1 cellular context compared by ENCODE assay signal in genomic region chr12:93134893-93135285, GRCh38.
TF ChIP-seq lines count a peak whose summit lies in the region.

No MANE protein-coding gene starts in this region.

TF ChIP-seq in HepG2, 621 proteins besides CTCF, POLR2A, EP300 and RAD21 (continued from another document and continues in another):
- no peak for TF ChIP-seq GABPA (IDR thresholded peaks at IDR 0.05; ENCODE audit: low read depth, low read length)
- no peak for TF ChIP-seq GABPA (CRISPR knock-in tag; IDR thresholded peaks at IDR 0.05; ENCODE audit: low read depth)
- no peak for TF ChIP-seq ZNF615 (CRISPR knock-in tag; IDR thresholded peaks at IDR 0.05; ENCODE audit: borderline replicate concordance)
- TF ChIP-seq SRSF4 (IDR thresholded peaks at IDR 0.05; ENCODE audit: low read depth, low read length, poor library complexity, severe bottlenecking), result no peak
- no peak for TF ChIP-seq ZNF232 (CRISPR knock-in tag; IDR thresholded peaks at IDR 0.05; ENCODE audit: borderline replicate concordance)
- no peak for TF ChIP-seq ZNF792 (CRISPR knock-in tag; IDR thresholded peaks at IDR 0.05)
- no peak for TF ChIP-seq ZNF678 (CRISPR knock-in tag; IDR thresholded peaks at IDR 0.05)
- TF ChIP-seq RBFOX2 (IDR thresholded peaks at IDR 0.05; ENCODE audit: low read depth, low read length), result 0 out of 2 replicates have a peak, but pooled peaks have one; percentile 41
- no peak for TF ChIP-seq ZNF282 (IDR thresholded peaks at IDR 0.05; ENCODE audit: partially characterized antibody)
- TF ChIP-seq MTA3 (CRISPR knock-in tag; IDR thresholded peaks at IDR 0.05), result no peak
- TF ChIP-seq ZNF674 (CRISPR knock-in tag; IDR thresholded peaks at IDR 0.05; ENCODE audit: low read depth), result no peak
- no peak for TF ChIP-seq TP53 (CRISPR knock-in tag; conservative IDR thresholded peaks at IDR 0.05)
- TF ChIP-seq, protein P1, sequence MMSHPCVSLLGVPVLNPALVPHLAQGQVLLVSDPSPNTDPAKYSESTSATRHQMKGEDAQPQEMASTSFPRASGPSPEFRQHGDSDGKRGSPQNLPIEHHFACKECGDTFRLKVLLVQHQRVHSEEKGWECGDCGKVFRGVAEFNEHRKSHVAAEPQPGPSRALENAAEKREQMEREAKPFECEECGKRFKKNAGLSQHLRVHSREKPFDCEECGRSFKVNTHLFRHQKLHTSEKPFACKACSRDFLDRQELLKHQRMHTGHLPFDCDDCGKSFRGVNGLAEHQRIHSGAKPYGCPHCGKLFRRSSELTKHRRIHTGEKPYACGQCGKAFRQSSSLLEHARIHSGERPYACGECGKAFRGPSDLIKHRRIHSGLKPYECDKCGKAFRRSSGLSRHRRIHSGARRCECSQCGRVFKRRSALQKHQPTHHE (CRISPR knock-in tag; IDR thresholded peaks at IDR 0.05; ENCODE audit: borderline replicate concordance), result peak; percentile 54; the same call in 1 of the 2 replicates
- 0 out of 2 replicates have a peak, but pooled peaks have one; percentile 38 for TF ChIP-seq ZNF337 (CRISPR knock-in tag; IDR thresholded peaks at IDR 0.05; ENCODE audit: borderline replicate concordance, low read depth)
- TF ChIP-seq AKAP8 (CRISPR knock-in tag; IDR thresholded peaks at IDR 0.05), result no peak
- no peak for TF ChIP-seq ZNF776 (CRISPR knock-in tag; IDR thresholded peaks at IDR 0.05)
- no peak for TF ChIP-seq ZNF3 (CRISPR knock-in tag; IDR thresholded peaks at IDR 0.05)
- no peak for TF ChIP-seq POLR2G (IDR thresholded peaks at IDR 0.05; ENCODE audit: low read depth, low read length)
- TF ChIP-seq SYNCRIP (IDR thresholded peaks at IDR 0.05; ENCODE audit: insufficient read depth, low read depth, low read length), result no peak
- no peak for TF ChIP-seq CEBPZ (IDR thresholded peaks at IDR 0.05; ENCODE audit: low read length)
- no peak; the same call in 1 of the 2 replicates for TF ChIP-seq ERF (CRISPR knock-in tag; IDR thresholded peaks at IDR 0.05)
- TF ChIP-seq, protein P2, sequence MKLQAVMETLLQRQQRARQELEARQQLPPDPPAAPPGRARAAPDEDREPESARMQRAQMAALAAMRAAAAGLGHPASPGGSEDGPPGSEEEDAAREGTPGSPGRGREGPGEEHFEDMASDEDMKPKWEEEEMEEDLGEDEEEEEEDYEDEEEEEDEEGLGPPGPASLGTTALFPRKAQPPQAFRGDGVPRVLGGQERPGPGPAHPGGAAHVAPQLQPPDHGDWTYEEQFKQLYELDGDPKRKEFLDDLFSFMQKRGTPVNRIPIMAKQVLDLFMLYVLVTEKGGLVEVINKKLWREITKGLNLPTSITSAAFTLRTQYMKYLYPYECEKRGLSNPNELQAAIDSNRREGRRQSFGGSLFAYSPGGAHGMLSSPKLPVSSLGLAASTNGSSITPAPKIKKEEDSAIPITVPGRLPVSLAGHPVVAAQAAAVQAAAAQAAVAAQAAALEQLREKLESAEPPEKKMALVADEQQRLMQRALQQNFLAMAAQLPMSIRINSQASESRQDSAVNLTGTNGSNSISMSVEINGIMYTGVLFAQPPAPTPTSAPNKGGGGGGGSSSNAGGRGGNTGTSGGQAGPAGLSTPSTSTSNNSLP (IDR thresholded peaks at IDR 0.05; ENCODE audit: low read depth, low read length), result no peak
- TF ChIP-seq, protein P3, sequence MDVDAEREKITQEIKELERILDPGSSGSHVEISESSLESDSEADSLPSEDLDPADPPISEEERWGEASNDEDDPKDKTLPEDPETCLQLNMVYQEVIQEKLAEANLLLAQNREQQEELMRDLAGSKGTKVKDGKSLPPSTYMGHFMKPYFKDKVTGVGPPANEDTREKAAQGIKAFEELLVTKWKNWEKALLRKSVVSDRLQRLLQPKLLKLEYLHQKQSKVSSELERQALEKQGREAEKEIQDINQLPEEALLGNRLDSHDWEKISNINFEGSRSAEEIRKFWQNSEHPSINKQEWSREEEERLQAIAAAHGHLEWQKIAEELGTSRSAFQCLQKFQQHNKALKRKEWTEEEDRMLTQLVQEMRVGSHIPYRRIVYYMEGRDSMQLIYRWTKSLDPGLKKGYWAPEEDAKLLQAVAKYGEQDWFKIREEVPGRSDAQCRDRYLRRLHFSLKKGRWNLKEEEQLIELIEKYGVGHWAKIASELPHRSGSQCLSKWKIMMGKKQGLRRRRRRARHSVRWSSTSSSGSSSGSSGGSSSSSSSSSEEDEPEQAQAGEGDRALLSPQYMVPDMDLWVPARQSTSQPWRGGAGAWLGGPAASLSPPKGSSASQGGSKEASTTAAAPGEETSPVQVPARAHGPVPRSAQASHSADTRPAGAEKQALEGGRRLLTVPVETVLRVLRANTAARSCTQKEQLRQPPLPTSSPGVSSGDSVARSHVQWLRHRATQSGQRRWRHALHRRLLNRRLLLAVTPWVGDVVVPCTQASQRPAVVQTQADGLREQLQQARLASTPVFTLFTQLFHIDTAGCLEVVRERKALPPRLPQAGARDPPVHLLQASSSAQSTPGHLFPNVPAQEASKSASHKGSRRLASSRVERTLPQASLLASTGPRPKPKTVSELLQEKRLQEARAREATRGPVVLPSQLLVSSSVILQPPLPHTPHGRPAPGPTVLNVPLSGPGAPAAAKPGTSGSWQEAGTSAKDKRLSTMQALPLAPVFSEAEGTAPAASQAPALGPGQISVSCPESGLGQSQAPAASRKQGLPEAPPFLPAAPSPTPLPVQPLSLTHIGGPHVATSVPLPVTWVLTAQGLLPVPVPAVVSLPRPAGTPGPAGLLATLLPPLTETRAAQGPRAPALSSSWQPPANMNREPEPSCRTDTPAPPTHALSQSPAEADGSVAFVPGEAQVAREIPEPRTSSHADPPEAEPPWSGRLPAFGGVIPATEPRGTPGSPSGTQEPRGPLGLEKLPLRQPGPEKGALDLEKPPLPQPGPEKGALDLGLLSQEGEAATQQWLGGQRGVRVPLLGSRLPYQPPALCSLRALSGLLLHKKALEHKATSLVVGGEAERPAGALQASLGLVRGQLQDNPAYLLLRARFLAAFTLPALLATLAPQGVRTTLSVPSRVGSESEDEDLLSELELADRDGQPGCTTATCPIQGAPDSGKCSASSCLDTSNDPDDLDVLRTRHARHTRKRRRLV (CRISPR knock-in tag; IDR thresholded peaks at IDR 0.05), result no peak
- TF ChIP-seq ZNF329 (CRISPR knock-in tag; IDR thresholded peaks at IDR 0.05; ENCODE audit: low read depth), result no peak
- no peak for TF ChIP-seq RNF2 (conservative IDR thresholded peaks at IDR 0.05; ENCODE audit: low read depth)
- TF ChIP-seq ZFP36L2 (CRISPR knock-in tag; IDR thresholded peaks at IDR 0.05), result no peak
- TF ChIP-seq PAX8 (CRISPR knock-in tag; IDR thresholded peaks at IDR 0.05; ENCODE audit: borderline replicate concordance), result no peak
- TF ChIP-seq RXRA (CRISPR knock-in tag; IDR thresholded peaks at IDR 0.05), result peak; percentile 17; the same call in 1 of the 2 replicates
- no peak for TF ChIP-seq DZIP1 (CRISPR knock-in tag; IDR thresholded peaks at IDR 0.05)
- no peak for TF ChIP-seq ZNF441 (CRISPR knock-in tag; IDR thresholded peaks at IDR 0.05; ENCODE audit: borderline replicate concordance)
- TF ChIP-seq NFE2 (CRISPR knock-in tag; IDR thresholded peaks at IDR 0.05), result no peak
- no peak for TF ChIP-seq MAFF (IDR thresholded peaks at IDR 0.05; ENCODE audit: low read depth, low read length)
- TF ChIP-seq, protein P4, sequence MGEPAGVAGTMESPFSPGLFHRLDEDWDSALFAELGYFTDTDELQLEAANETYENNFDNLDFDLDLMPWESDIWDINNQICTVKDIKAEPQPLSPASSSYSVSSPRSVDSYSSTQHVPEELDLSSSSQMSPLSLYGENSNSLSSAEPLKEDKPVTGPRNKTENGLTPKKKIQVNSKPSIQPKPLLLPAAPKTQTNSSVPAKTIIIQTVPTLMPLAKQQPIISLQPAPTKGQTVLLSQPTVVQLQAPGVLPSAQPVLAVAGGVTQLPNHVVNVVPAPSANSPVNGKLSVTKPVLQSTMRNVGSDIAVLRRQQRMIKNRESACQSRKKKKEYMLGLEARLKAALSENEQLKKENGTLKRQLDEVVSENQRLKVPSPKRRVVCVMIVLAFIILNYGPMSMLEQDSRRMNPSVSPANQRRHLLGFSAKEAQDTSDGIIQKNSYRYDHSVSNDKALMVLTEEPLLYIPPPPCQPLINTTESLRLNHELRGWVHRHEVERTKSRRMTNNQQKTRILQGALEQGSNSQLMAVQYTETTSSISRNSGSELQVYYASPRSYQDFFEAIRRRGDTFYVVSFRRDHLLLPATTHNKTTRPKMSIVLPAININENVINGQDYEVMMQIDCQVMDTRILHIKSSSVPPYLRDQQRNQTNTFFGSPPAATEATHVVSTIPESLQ (CRISPR knock-in tag; conservative IDR thresholded peaks at IDR 0.05), result no peak
- no peak for TF ChIP-seq ZNF234 (CRISPR knock-in tag; conservative IDR thresholded peaks at IDR 0.05)
- no peak for TF ChIP-seq THRA (CRISPR knock-in tag; IDR thresholded peaks at IDR 0.05; ENCODE audit: borderline replicate concordance)
- peak; percentile 69; the same call in 1 of the 2 replicates for TF ChIP-seq ZNF362 (CRISPR knock-in tag; IDR thresholded peaks at IDR 0.05; ENCODE audit: borderline replicate concordance)
- peak; percentile 56; the same call in 1 of the 2 replicates for TF ChIP-seq KAT8 (CRISPR knock-in tag; IDR thresholded peaks at IDR 0.05)
- 0 out of 2 replicates have a peak, but pooled peaks have one; percentile 29 for TF ChIP-seq ZBTB10 (CRISPR knock-in tag; IDR thresholded peaks at IDR 0.05; ENCODE audit: borderline replicate concordance)
- TF ChIP-seq MZF1 (CRISPR knock-in tag; IDR thresholded peaks at IDR 0.05; ENCODE audit: borderline replicate concordance), result no peak
